ENCODE assay signal across 1 cellular context in the genomic region with DNA sequence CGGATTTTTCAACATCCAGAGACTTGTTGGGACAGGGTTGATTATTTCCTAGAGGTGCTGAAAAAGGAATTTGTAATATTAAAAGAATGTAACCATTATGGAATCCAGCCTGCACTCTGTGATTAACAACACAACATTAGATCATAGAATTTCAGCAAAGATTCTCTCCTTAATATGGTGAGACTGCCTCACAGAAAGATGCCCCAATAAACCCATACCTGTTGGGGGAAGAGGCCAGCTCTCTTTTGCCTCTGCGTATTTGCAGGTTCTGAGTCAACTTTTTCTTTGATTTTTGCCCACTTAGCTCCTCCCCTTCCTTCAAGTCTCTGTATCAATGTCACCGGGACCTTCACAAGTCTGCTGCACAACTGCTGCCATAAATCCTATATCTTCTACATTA.
TF ChIP-seq lines count a peak whose summit lies in the region.

No MANE protein-coding gene starts in this region.

TF ChIP-seq in IMR-90, 13 proteins besides CTCF, POLR2A, EP300 and RAD21:
- TF ChIP-seq MAZ (IDR thresholded peaks at IDR 0.05; ENCODE audit: borderline replicate concordance, low read depth, low read length) (no peak), CEBPB (IDR thresholded peaks at IDR 0.05; ENCODE audit: low read depth, low read length) (no peak), RFX5 (IDR thresholded peaks at IDR 0.05; ENCODE audit: low read depth, low read length) (no peak), FOS (IDR thresholded peaks at IDR 0.05; ENCODE audit: low read depth, low read length) (no peak), BHLHE40 (IDR thresholded peaks at IDR 0.05; ENCODE audit: low read depth, low read length) (no peak), CHD1 (IDR thresholded peaks at IDR 0.05; ENCODE audit: low read depth, low read length) (no peak), SMC3 (IDR thresholded peaks at IDR 0.05; ENCODE audit: low read depth, low read length) (no peak), NFE2L2 (IDR thresholded peaks at IDR 0.05; ENCODE audit: low read depth, low read length) (no peak), MXI1 (IDR thresholded peaks at IDR 0.05; ENCODE audit: borderline replicate concordance, low read depth, low read length) (no peak), MAFK (IDR thresholded peaks at IDR 0.05; ENCODE audit: low read depth, low read length) (no peak), RCOR1 (IDR thresholded peaks at IDR 0.05; ENCODE audit: insufficient replicate concordance, low read length) (no peak)
- TF ChIP-seq, protein P1, sequence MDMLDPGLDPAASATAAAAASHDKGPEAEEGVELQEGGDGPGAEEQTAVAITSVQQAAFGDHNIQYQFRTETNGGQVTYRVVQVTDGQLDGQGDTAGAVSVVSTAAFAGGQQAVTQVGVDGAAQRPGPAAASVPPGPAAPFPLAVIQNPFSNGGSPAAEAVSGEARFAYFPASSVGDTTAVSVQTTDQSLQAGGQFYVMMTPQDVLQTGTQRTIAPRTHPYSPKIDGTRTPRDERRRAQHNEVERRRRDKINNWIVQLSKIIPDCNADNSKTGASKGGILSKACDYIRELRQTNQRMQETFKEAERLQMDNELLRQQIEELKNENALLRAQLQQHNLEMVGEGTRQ (IDR thresholded peaks at IDR 0.05; ENCODE audit: low read depth, low read length) = no peak
- TF ChIP-seq, protein P2, sequence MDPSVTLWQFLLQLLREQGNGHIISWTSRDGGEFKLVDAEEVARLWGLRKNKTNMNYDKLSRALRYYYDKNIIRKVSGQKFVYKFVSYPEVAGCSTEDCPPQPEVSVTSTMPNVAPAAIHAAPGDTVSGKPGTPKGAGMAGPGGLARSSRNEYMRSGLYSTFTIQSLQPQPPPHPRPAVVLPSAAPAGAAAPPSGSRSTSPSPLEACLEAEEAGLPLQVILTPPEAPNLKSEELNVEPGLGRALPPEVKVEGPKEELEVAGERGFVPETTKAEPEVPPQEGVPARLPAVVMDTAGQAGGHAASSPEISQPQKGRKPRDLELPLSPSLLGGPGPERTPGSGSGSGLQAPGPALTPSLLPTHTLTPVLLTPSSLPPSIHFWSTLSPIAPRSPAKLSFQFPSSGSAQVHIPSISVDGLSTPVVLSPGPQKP (IDR thresholded peaks at IDR 0.05; ENCODE audit: borderline replicate concordance, low read depth, low read length) = no peak
